18 cellular contexts compared by ENCODE assay signal in genomic region chr6:28433119-28433518, GRCh38.
"Had no signal": no experiment of that assay in that cellular context is flagged by ENCODE, and none has a peak within 500 bp of the region (broad histone marks: within the 10 kb centered on the region; RNA-seq: fewer than 3 reads in every experiment).

No MANE protein-coding gene starts in this region.

- H3K4me1 Mint-ChIP-seq: central memory CD8-positive, alpha-beta T cell; natural killer cell had no signal

- H3K9me3 Mint-ChIP-seq: activated naive CD8-positive, alpha-beta T cell treated with anti-CD3 and anti-CD28 coated beads for 36 hours; central memory CD8-positive, alpha-beta T cell; effector memory CD8-positive, alpha-beta T cell; natural killer cell had no signal

- H3K4me1 ChIP-seq: heart left ventricle, stomach, testis, upper lobe of right lung had no signal

- H3K27me3 Mint-ChIP-seq: activated naive CD8-positive, alpha-beta T cell treated with anti-CD3 and anti-CD28 coated beads for 36 hours; brain had no signal

- H3K4me3 ChIP-seq: heart left ventricle, stomach, testis, upper lobe of right lung had no signal

- ATAC-seq: activated CD4-positive, CD25-positive, alpha-beta regulatory T cell treated with anti-CD3 and anti-CD28 coated beads, Interleukin-2, amount 50 U/mL, for 24 hours; effector memory CD8-positive, alpha-beta T cell; heart left ventricle; natural killer cell; upper lobe of right lung had no signal

- H3K27ac Mint-ChIP-seq: activated naive CD8-positive, alpha-beta T cell treated with anti-CD3 and anti-CD28 coated beads for 36 hours; brain; effector memory CD8-positive, alpha-beta T cell; natural killer cell had no signal

- H3K27ac ChIP-seq: epithelial cell of prostate, heart left ventricle, stomach, testis, upper lobe of right lung had no signal

- H3K27me3 ChIP-seq: heart left ventricle, testis, upper lobe of right lung had no signal

- DNase-seq: activated CD4-positive, alpha-beta T cell treated with anti-CD3 and anti-CD28 coated beads, Interleukin-2, amount 50 U/mL, for 1 hour; activated CD8-positive, alpha-beta memory T cell treated with anti-CD3 and anti-CD28 coated beads for 24 hours; activated gamma-delta T cell treated with Interleukin-2 at 50 U/mL for 16 hours; activated naive CD8-positive, alpha-beta T cell treated with anti-CD3 and anti-CD28 coated beads for 36 hours; amygdala; dermis blood vessel endothelial cell; effector memory CD8-positive, alpha-beta T cell; heart left ventricle; mesendoderm; natural killer cell; stimulated activated CD4-positive, alpha-beta T cell treated with anti-CD3 and anti-CD28 coated beads, Interleukin-1b, Interleukin-23, amount 100 ng/mL, for 48 hours; stomach; testis; upper lobe of right lung had no signal

- H3K36me3 ChIP-seq: upper lobe of right lung had no signal

- H3K4me3 Mint-ChIP-seq: activated naive CD8-positive, alpha-beta T cell treated with anti-CD3 and anti-CD28 coated beads for 36 hours; brain; central memory CD8-positive, alpha-beta T cell; effector memory CD8-positive, alpha-beta T cell; natural killer cell had no signal

- H3K9me3 ChIP-seq: heart left ventricle, stomach, testis, upper lobe of right lung had no signal

- H3K36me3 Mint-ChIP-seq: natural killer cell had no signal
